20 cellular contexts compared by ENCODE assay signal in the genomic region with DNA sequence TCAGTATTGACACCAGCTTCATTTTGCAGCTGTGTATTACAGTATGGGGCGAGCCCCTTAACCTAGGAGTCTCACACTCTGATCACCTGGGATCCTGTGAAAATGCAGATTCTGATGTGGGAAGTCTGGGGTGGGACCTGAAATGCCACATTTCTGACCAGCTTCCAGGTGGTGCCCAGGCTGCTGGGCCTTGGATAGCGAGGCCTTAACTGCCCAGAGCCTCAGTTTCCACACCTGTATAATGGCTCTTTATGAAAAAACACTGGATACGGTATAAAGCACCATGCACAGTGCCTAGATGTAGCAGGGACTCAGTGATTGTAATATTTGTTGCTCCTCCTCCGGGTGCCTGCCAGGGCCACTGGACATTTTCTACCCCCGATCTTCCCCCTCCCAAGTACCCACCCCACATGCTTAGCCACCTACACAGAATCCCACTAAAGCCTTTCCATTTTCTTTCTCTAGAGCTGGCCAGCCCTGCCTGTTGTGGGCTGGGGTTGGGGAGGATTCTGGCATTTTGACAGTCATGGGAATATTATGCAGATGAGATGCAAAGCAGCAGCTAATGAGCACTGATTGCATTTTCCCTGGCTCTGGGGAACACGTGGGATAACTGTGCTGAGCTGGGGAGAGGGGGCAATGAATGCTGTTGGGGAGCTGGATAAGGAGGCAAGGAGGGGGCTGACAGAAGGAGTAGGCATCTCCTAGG. TPM values are rescaled to one million over a fixed set of nuclear protein-coding genes. Genes with fewer than 3 reads are reported as not detected.
DNase-seq lines count a peak whose midpoint lies in the region; ATAC-seq and TF ChIP-seq lines count a peak whose summit lies in the region.
"Had no signal": no experiment of that assay in that cellular context is flagged by ENCODE, and none has a peak within 500 bp of the region (broad histone marks: within the 10 kb centered on the region; RNA-seq: fewer than 3 reads in every experiment).

No MANE protein-coding gene starts in this region.

- no peaks in the 10 kb centered on the region for H3K9me3 ChIP-seq in effector memory CD4-positive, alpha-beta T cell (ENCODE audit: control insufficient read depth, low read length)

- peak overlapping the region; percentile 88 for H3K27ac Mint-ChIP-seq in nephron progenitor cell
- H3K27ac Mint-ChIP-seq: B cell had no signal

- TF ChIP-seq CTCF in nephron progenitor cell (IDR thresholded peaks at IDR 0.05), result no peak

- no peak overlapping the region for H3K4me3 ChIP-seq in effector memory CD4-positive, alpha-beta T cell (ENCODE audit: insufficient read depth, low read depth, low read length, poor library complexity, severe bottlenecking)

- peak overlapping the region; percentile 69 for H3K27ac ChIP-seq in cingulate gyrus (ENCODE audit: low read depth, low read length)
- no peak overlapping the region for H3K27ac ChIP-seq in effector memory CD4-positive, alpha-beta T cell (ENCODE audit: insufficient read depth, low read length, poor library complexity, severe bottlenecking)
- H3K27ac ChIP-seq: 22Rv1, KMS-11 had no signal

- no peaks in the 10 kb centered on the region for H3K27me3 ChIP-seq in effector memory CD4-positive, alpha-beta T cell (replicated peaks; ENCODE audit: control insufficient read depth, insufficient read depth, low read length, poor library complexity, severe bottlenecking)

- H3K36me3 Mint-ChIP-seq in nephron progenitor cell (ENCODE audit: low read depth), result peaks cover 6% of the 10 kb centered on the region

- H3K4me1 Mint-ChIP-seq in nephron progenitor cell, result peaks cover 55% of the 10 kb centered on the region
- H3K4me1 Mint-ChIP-seq: B cell had no signal

- peaks cover 18% of the 10 kb centered on the region for H3K9me3 Mint-ChIP-seq in nephron progenitor cell

- H3K27me3 Mint-ChIP-seq in nephron progenitor cell (ENCODE audit: low read depth, poor library complexity), result peaks cover 25% of the 10 kb centered on the region

- intact Hi-C loops in left ventricle myocardium superior (cut with micrococcal nuclease), result no loop called here

- ATAC-seq in GM19397 (IDR thresholded peaks at IDR 0.05; ENCODE audit: unreplicated experiment), result no peak
- ATAC-seq in left ventricle myocardium superior, result no peak
- ATAC-seq: PC-3 had no signal

- no peaks in the 10 kb centered on the region for H3K36me3 ChIP-seq in effector memory CD4-positive, alpha-beta T cell (ENCODE audit: control insufficient read depth, insufficient read depth, low read length)

- peak; percentile 3 for DNase-seq in activated CD4-positive, CD25-positive, alpha-beta regulatory T cell treated with anti-CD3 and anti-CD28 coated beads, Interleukin-2, amount 50 U/mL, for 72 hours
- DNase-seq in activated CD4-positive, CD25-positive, alpha-beta regulatory T cell (lab: John Stamatoyannopoulos, UW), result no peak
- no peak for DNase-seq in nephron progenitor cell
- no peak for DNase-seq in effector memory CD4-positive, alpha-beta T cell
- DNase-seq in ecto neural progenitor cell (ENCODE audit: low spot score), result no peak
- DNase-seq in left ventricle myocardium superior, result no peak
- DNase-seq: DMS79 treated with DMSO at 0.1 percent for 48 hours, H9, NCI-H1417 treated with DMSO at 0.1 percent for 48 hours, NCI-H187 treated with DMSO at 0.1 percent for 48 hours, NCI-H2227 treated with DMSO at 0.1 percent for 48 hours, PC-3, RPMI8226, SIG-M5 had no signal

- no peaks in the 10 kb centered on the region for H3K4me1 ChIP-seq in effector memory CD4-positive, alpha-beta T cell (ENCODE audit: control insufficient read depth, insufficient read depth, low read length, poor library complexity, severe bottlenecking)

- no peak overlapping the region for H3K4me3 Mint-ChIP-seq in nephron progenitor cell
- H3K4me3 Mint-ChIP-seq: B cell, H9 had no signal

RNA-seq across cellular contexts. Expression of a gene that starts 44.8 kb away (rescaled TPM):
- not detected for total RNA-seq in left ventricle myocardium superior
- total RNA-seq: B cell, M059J had no signal

RNA-seq across cellular contexts. Expression of a gene that starts 45.5 kb away (rescaled TPM):
- 13.6 TPM for total RNA-seq in left ventricle myocardium superior
